1 cellular context compared by ENCODE assay signal in genomic region chr20:36607586-36608387, GRCh38.
A peak's percentile ranks its signal among the peaks of the same experiment; 100 is the strongest.
TF ChIP-seq lines count a peak whose summit lies in the region.

No MANE protein-coding gene starts in this region.

TF ChIP-seq in GM12878, 131 proteins besides CTCF, POLR2A, EP300 and RAD21:
- 0 out of 2 replicates have a peak, but pooled peaks have one; percentile 12 for TF ChIP-seq NR2F1 (conservative IDR thresholded peaks at IDR 0.05)
- TF ChIP-seq, protein P1, sequence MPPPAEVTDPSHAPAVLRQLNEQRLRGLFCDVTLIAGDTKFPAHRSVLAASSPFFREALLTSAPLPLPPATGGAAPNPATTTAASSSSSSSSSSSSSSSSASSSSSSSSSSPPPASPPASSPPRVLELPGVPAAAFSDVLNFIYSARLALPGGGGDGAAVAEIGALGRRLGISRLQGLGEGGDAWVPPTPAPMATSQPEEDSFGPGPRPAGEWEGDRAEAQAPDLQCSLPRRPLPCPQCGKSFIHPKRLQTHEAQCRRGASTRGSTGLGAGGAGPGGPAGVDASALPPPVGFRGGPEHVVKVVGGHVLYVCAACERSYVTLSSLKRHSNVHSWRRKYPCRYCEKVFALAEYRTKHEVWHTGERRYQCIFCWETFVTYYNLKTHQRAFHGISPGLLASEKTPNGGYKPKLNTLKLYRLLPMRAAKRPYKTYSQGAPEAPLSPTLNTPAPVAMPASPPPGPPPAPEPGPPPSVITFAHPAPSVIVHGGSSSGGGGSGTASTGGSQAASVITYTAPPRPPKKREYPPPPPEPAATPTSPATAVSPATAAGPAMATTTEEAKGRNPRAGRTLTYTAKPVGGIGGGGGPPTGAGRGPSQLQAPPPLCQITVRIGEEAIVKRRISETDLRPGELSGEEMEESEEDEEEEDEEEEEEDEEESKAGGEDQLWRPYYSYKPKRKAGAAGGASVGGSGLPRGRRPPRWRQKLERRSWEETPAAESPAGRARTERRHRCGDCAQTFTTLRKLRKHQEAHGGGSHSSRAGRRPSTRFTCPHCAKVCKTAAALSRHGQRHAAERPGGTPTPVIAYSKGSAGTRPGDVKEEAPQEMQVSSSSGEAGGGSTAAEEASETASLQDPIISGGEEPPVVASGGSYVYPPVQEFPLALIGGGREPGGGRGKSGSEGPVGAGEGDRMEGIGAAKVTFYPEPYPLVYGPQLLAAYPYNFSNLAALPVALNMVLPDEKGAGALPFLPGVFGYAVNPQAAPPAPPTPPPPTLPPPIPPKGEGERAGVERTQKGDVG (CRISPR knock-in tag; IDR thresholded peaks at IDR 0.05), result no peak
- TF ChIP-seq, protein P2, sequence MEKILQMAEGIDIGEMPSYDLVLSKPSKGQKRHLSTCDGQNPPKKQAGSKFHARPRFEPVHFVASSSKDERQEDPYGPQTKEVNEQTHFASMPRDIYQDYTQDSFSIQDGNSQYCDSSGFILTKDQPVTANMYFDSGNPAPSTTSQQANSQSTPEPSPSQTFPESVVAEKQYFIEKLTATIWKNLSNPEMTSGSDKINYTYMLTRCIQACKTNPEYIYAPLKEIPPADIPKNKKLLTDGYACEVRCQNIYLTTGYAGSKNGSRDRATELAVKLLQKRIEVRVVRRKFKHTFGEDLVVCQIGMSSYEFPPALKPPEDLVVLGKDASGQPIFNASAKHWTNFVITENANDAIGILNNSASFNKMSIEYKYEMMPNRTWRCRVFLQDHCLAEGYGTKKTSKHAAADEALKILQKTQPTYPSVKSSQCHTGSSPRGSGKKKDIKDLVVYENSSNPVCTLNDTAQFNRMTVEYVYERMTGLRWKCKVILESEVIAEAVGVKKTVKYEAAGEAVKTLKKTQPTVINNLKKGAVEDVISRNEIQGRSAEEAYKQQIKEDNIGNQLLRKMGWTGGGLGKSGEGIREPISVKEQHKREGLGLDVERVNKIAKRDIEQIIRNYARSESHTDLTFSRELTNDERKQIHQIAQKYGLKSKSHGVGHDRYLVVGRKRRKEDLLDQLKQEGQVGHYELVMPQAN (conservative IDR thresholded peaks at IDR 0.05), result no peak
- TF ChIP-seq NRF1 (conservative IDR thresholded peaks at IDR 0.05; ENCODE audit: low read depth, low read length), result no peak
- TF ChIP-seq NBN (IDR thresholded peaks at IDR 0.05), result no peak
